Comparison of ENCODE assay signal across 8 cellular contexts in the genomic region with DNA sequence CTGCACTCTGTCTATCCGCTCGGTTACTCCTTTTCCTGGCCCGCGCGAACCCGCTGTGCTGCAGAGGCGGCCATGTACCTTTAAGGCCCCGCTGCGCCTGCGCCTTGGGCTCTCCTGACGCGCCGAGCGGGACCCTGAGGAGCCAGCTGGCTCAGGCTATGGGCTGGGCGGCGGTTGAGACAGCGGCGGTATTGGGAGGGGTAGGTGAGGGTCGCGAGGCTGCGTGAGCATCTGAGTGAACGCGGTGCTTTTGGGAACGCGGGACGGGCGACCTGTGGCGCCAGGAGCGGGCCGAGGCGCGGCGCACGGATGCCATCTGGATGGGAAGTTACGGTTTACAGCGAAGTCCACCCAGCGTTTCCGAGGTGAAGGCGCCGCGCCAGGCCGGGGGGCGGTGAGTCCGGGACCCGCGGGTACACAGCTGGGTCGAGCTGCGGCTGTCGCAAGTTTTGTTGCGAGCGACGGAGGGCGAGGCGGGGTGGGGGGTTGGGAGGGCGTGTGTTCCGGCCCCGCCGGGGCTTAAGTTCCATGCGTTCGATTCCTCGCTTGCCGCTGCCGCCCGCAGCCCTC. TPM values are rescaled to one million over a fixed set of nuclear protein-coding genes. Genes with fewer than 3 reads are reported as not detected.
DNase-seq lines count a peak whose midpoint lies in the region; ATAC-seq, FAIRE-seq and TF ChIP-seq lines count a peak whose summit lies in the region.
"Not testable (repeated sequence)": the region's sequence is repeated elsewhere in the genome, so short reads cannot be mapped to it uniquely, and the experiment has no call there.

TSS of gene NBPF8 (plus strand) at position 125 of the 570 bp plus-strand sequence. CDS start 21,488 bp downstream, outside the sequence.

- H3K79me2 ChIP-seq in ACC112 (ENCODE audit: control insufficient read depth, insufficient read depth, low read length, unreplicated experiment); HepG2 (ENCODE audit: insufficient read depth, low read length): not testable (repeated sequence)

- not testable (repeated sequence) for H3K4me1 ChIP-seq in ACC112 (ENCODE audit: control insufficient read depth, insufficient read depth, low read length, unreplicated experiment); HepG2 (ENCODE audit: insufficient read depth, low read length)

- not testable (repeated sequence) for TF ChIP-seq POLR2A in HepG2 (IDR thresholded peaks at IDR 0.05; ENCODE audit: insufficient read depth in 1 of 2, low read depth in 2 of 2, low read length in 2 of 2)

- intact Hi-C loops in dorsolateral prefrontal cortex (cut with DNase I); HepG2 (cut with micrococcal nuclease; ENCODE audit: unreplicated experiment): not testable (repeated sequence)

- TF ChIP-seq RAD21 in HepG2 (CRISPR knock-in tag; IDR thresholded peaks at IDR 0.05): not testable (repeated sequence)

- WGBS in HepG2 (ENCODE audit: low lambda C conversion rate): no CpG with 5 or more reads among the region's 64 CpGs

- peak within 1 kb of the TSS; percentile 14 for H2AFZ ChIP-seq in ACC112 (ENCODE audit: low read length, unreplicated experiment)
- H2AFZ ChIP-seq in HepG2 (ENCODE audit: low read length): peak within 1 kb of the TSS; percentile 63

- DNase-seq in NOMO-1 (lab: John Stamatoyannopoulos, UW; ENCODE audit: unreplicated experiment in 2 of 2) (peak; percentile 8 to 40), dorsolateral prefrontal cortex (peak; percentile 52 to 78 (median 63)), HepG2 (ENCODE audit: low spot score) (peak; percentile 21)
- peak; percentile 43 to 49 for DNase-seq in activated CD8-positive, alpha-beta memory T cell treated with anti-CD3 and anti-CD28 coated beads for 1 hour (ENCODE audit: extremely low read depth in 1 of 2, low read depth in 1 of 2)
- peak; percentile 16 to 34 for DNase-seq in stimulated activated CD4-positive, alpha-beta T cell treated with anti-CD3 and anti-CD28 coated beads, Interleukin-1b, Interleukin-23, amount 100 ng/mL, for 1 hour (ENCODE audit: low read depth in 2 of 2)

- POLR2A ChIA-PET in HepG2 (lab: Yijun Ruan, JAX): not testable (repeated sequence)

- H3K36me3 ChIP-seq in ACC112 (ENCODE audit: insufficient read depth, low read length); HepG2 (replicated peaks in 1 of 2; ENCODE audit: control insufficient read depth in 1 of 2, insufficient read depth in 2 of 2, low read length in 2 of 2): not testable (repeated sequence)

- peak within 1 kb of the TSS; percentile 15; the same call in 1 of the 2 replicates for H3K9ac ChIP-seq in HepG2 (ENCODE audit: insufficient read depth, low read depth, low read length)

- in situ Hi-C loops in HepG2 (cut with HindIII; ENCODE audit: extremely low pct_ligation_motif_present, low pct_unique_long_range_greater_than_20kb): not testable (repeated sequence)

- not testable (repeated sequence) for BruUV-seq in HepG2 (replicated peaks; lab: Mats Ljungman, UMichigan)

- peak within 1 kb of the TSS; percentile 41; the same call in 1 of the 2 replicates for H3K27ac ChIP-seq in ACC112 (ENCODE audit: low read depth, low read length)
- H3K27ac ChIP-seq in dorsolateral prefrontal cortex: peak within 1 kb of the TSS in 3 of 59 donors; percentile 15 to 66 (median 38)
- H3K27ac ChIP-seq in HepG2 (ENCODE audit: extremely low read length, insufficient read depth, low read length): not testable (repeated sequence)

- H4K20me1 ChIP-seq in HepG2 (ENCODE audit: insufficient read depth, low read length): not testable (repeated sequence)

- not testable (repeated sequence) for H3K9me3 ChIP-seq in HepG2 (ENCODE audit: low read length)

- FAIRE-seq in HepG2 (lab: Jason Lieb, UNC): not testable (repeated sequence)

- ATAC-seq in GM19397 (IDR thresholded peaks at IDR 0.05; ENCODE audit: unreplicated experiment) (peak; percentile 99), HG03432 (IDR thresholded peaks at IDR 0.05; ENCODE audit: unreplicated experiment) (peak; percentile 99), HepG2 (peak; percentile 99)

- H3K4me2 ChIP-seq in HepG2 (ENCODE audit: low read depth, low read length): peak within 1 kb of the TSS; percentile 70

- H3K4me3 ChIP-seq in ACC112 (ENCODE audit: low read depth, low read length) (peak within 1 kb of the TSS; percentile 82), dorsolateral prefrontal cortex (peak within 1 kb of the TSS; percentile 30 to 72 (median 55)), HepG2 (replicated peaks in 1 of 3; ENCODE audit: insufficient read depth in 1 of 3, low read depth in 2 of 3, low read length in 3 of 3) (peak within 1 kb of the TSS; percentile 52 to 71 (median 60); a peak in 5 of 6 replicates)

- TF ChIP-seq CTCF in dorsolateral prefrontal cortex (IDR thresholded peaks at IDR 0.05 in 54 of 56, conservative IDR thresholded peaks at IDR 0.05 in 2 of 56; ENCODE audit: low read depth in 1 of 56, partially characterized antibody in 56 of 56): peak in 2 of 56 donors; percentile 11 to 23
- TF ChIP-seq CTCF in HepG2 (CRISPR knock-in tag; IDR thresholded peaks at IDR 0.05): not testable (repeated sequence)

- H3K27me3 ChIP-seq in ACC112 (ENCODE audit: insufficient read depth, low read length); dorsolateral prefrontal cortex; HepG2 (ENCODE audit: control insufficient read depth in 1 of 2, insufficient read depth in 2 of 2, low read length in 2 of 2): not testable (repeated sequence)

- CTCF ChIA-PET in HepG2 (lab: Yijun Ruan, JAX; ENCODE audit: low intra/inter-chr PET ratio, low total read pairs): not testable (repeated sequence)

- TF ChIP-seq EP300 in HepG2 (IDR thresholded peaks at IDR 0.05; ENCODE audit: low read depth in 2 of 2, low read length in 2 of 2); HepG2 (CRISPR knock-in tag; IDR thresholded peaks at IDR 0.05; ENCODE audit: borderline replicate concordance): not testable (repeated sequence)

TF ChIP-seq in HepG2, 621 proteins besides CTCF, POLR2A, EP300 and RAD21 (continues in another document):
- TF ChIP-seq TAF1 (CRISPR knock-in tag; IDR thresholded peaks at IDR 0.05): peak; percentile 35; the same call in 1 of the 2 replicates
- peak; percentile 22; the same call in 1 of the 2 replicates for TF ChIP-seq UBTF (CRISPR knock-in tag; IDR thresholded peaks at IDR 0.05)
- 0 out of 2 replicates have a peak, but pooled peaks have one; percentile 27 for TF ChIP-seq KAT7 (CRISPR knock-in tag; IDR thresholded peaks at IDR 0.05; ENCODE audit: borderline replicate concordance)

RNA-seq across cellular contexts. Expression of gene NBPF8, which starts in this region (rescaled TPM):
- total RNA-seq in dorsolateral prefrontal cortex (10 to 100 TPM in 19 of 120 experiments, 1 to 10 TPM in 101; 2.6 to 15.3 (median 8.0) TPM), HepG2 (2016; rRNA removed; fragmentation: Illumina TruSeq; extraction: Trizol) (3.2 and 4.0 TPM in 2 replicates)
- total RNA-seq in HepG2 (2016; cell fraction: cytosol; rRNA removed; fragmentation: Illumina TruSeq; extraction: Trizol; ENCODE audit: low read depth): 0.81 and 1.2 TPM in 2 replicates
- 2.7 and 4.2 TPM in 2 replicates for total RNA-seq in HepG2 (2016; cell fraction: insoluble cytoplasmic fraction; rRNA removed; fragmentation: Illumina TruSeq; extraction: Trizol)
- total RNA-seq in HepG2 (2016; cell fraction: membrane; rRNA removed; fragmentation: Illumina TruSeq; extraction: Trizol): 1.8 and 2.5 TPM in 2 replicates
- 5.7 and 6.8 TPM in 2 replicates for total RNA-seq in HepG2 (2016; cell fraction: nucleus; rRNA removed; fragmentation: Illumina TruSeq; extraction: Trizol)
- 7.7 and 7.8 TPM in 2 replicates for polyA plus RNA-seq in HepG2 (2011; rRNA removed)
- polyA plus RNA-seq in HepG2 (2011; cell fraction: cytosol; rRNA removed): 2.2 and 3.5 TPM in 2 replicates
- 17.9 and 20.0 TPM in 2 replicates for polyA plus RNA-seq in HepG2 (2011; cell fraction: nucleus; rRNA removed)
- polyA plus RNA-seq in HepG2 (2012): 3.9 and 4.3 TPM in 2 replicates
- 0.22 and 0.34 TPM in 2 replicates for polyA plus RNA-seq in HepG2 (2016; cell fraction: cytosol; fragmentation: Illumina TruSeq; extraction: Trizol; ENCODE audit: low read depth)
- polyA plus RNA-seq in HepG2 (2016; cell fraction: insoluble cytoplasmic fraction; fragmentation: Illumina TruSeq; extraction: Trizol; ENCODE audit: low read depth): 1.8 and 2.8 TPM in 2 replicates
- 0.78 and 0.95 TPM in 2 replicates for polyA plus RNA-seq in HepG2 (2016; cell fraction: membrane; fragmentation: Illumina TruSeq; extraction: Trizol; ENCODE audit: low read depth)
- polyA plus RNA-seq in HepG2 (2016; cell fraction: nucleus; fragmentation: Illumina TruSeq; extraction: Trizol; ENCODE audit: insufficient read depth, low read depth): 14.8 and 15.4 TPM in 2 replicates
- polyA minus RNA-seq in HepG2 (2011; rRNA and poly(A)+ RNA removed; ENCODE audit: low replicate concordance): 3.0 and 20.3 TPM in 2 replicates
- 1.1 and 2.1 TPM in 2 replicates for polyA minus RNA-seq in HepG2 (2011; cell fraction: cytosol; rRNA and poly(A)+ RNA removed)
- polyA minus RNA-seq in HepG2 (2011; cell fraction: nucleus; rRNA and poly(A)+ RNA removed): 8.9 and 12.2 TPM in 2 replicates
